ENCODE assay signal across 21 cellular contexts in genomic region chr19:7781157-7781556, GRCh38. TPM values are rescaled to one million over a fixed set of nuclear protein-coding genes. Genes with fewer than 3 reads are reported as not detected.
"Had no signal": no experiment of that assay in that cellular context is flagged by ENCODE, and none has a peak within 500 bp of the region (broad histone marks: within the 10 kb centered on the region; RNA-seq: fewer than 3 reads in every experiment).

No MANE protein-coding gene starts in this region.

- H3K27ac ChIP-seq: colonic mucosa, esophagus squamous epithelium, gastroesophageal sphincter, right atrium auricular region, vagina had no signal

- H3K9me3 Mint-ChIP-seq: neural crest cell had no signal

- H3K4me3 Mint-ChIP-seq: immature natural killer cell, natural killer cell, neural crest cell, type B pancreatic cell had no signal

- H3K27ac Mint-ChIP-seq: immature natural killer cell, natural killer cell, type B pancreatic cell had no signal

- H3K9me3 ChIP-seq: colonic mucosa, right atrium auricular region, vagina had no signal

- DNase-seq: colonic mucosa; dermis blood vessel endothelial cell; esophagus squamous epithelium; foreskin fibroblast; immature natural killer cell; left cardiac atrium; natural killer cell; small intestine; stimulated activated CD4-positive, alpha-beta T cell treated with anti-CD3 and anti-CD28 coated beads, Interleukin-2, amount 100 ng/mL, for 48 hours; stimulated activated naive CD4-positive, alpha-beta T cell treated with Interleukin-2 at 50 U/mL for 16 hours had no signal

- H3K36me3 ChIP-seq: colonic mucosa, esophagus squamous epithelium, gastroesophageal sphincter, right atrium auricular region, vagina had no signal

- H3K36me3 Mint-ChIP-seq: immature natural killer cell, natural killer cell, type B pancreatic cell had no signal

- H3K4me3 ChIP-seq: colonic mucosa, esophagus squamous epithelium, gastroesophageal sphincter, right atrium auricular region, vagina had no signal

- ATAC-seq: gastroesophageal sphincter, left cardiac atrium, natural killer cell had no signal

- H3K4me1 ChIP-seq: colonic mucosa, gastroesophageal sphincter, right atrium auricular region, vagina had no signal

- H3K27me3 ChIP-seq: right atrium auricular region, vagina had no signal

- H3K4me1 Mint-ChIP-seq: immature natural killer cell, natural killer cell, neural crest cell had no signal

RNA-seq across cellular contexts. Expression of gene CLEC4M, which starts 18.1 kb away (rescaled TPM):
- total RNA-seq: colonic mucosa, epithelial cell of proximal tubule, esophagus squamous epithelium, gastroesophageal sphincter, mucosa of gallbladder, myocyte, natural killer cell, neural crest cell, osteocyte, right atrium auricular region, vagina had no signal

RNA-seq across cellular contexts. Expression of gene CD209, which starts 33.8 kb away (rescaled TPM):
- total RNA-seq: dermis blood vessel endothelial cell, lung microvascular endothelial cell, myocyte, neural crest cell, osteocyte, pulmonary artery endothelial cell had no signal

RNA-seq across cellular contexts. Expression of gene CLEC4G, which starts 49.2 kb away (rescaled TPM):
- total RNA-seq: dermis blood vessel endothelial cell, epithelial cell of proximal tubule, lung microvascular endothelial cell, myocyte, natural killer cell, neural crest cell, osteocyte, pulmonary artery endothelial cell had no signal
